ENCODE assay signal across 1 cellular context in genomic region chr1:18927082-18927653, GRCh38.
TF ChIP-seq lines count a peak whose summit lies in the region.

No MANE protein-coding gene starts in this region.

TF ChIP-seq in GM12878, 131 proteins besides CTCF, POLR2A, EP300 and RAD21:
- TF ChIP-seq ZSCAN29 (IDR thresholded peaks at IDR 0.05) = no peak
- TF ChIP-seq HCFC1 (IDR thresholded peaks at IDR 0.05; ENCODE audit: low read length) = no peak
- no peak for TF ChIP-seq CBFB (IDR thresholded peaks at IDR 0.05; ENCODE audit: low read depth)
- TF ChIP-seq POLR2AphosphoS2 (IDR thresholded peaks at IDR 0.05; ENCODE audit: low read depth, low read length) = no peak
- 0 out of 2 replicates have a peak, but pooled peaks have one; percentile 11 for TF ChIP-seq MAX (IDR thresholded peaks at IDR 0.05; ENCODE audit: low read depth, low read length)
- TF ChIP-seq NR2C1 (IDR thresholded peaks at IDR 0.05) = no peak
- TF ChIP-seq TCF3 (IDR thresholded peaks at IDR 0.05; ENCODE audit: borderline replicate concordance, insufficient read depth, low read depth, low read length) = no peak
- TF ChIP-seq CEBPZ (IDR thresholded peaks at IDR 0.05; ENCODE audit: low read depth, low read length) = no peak
- TF ChIP-seq SIN3A (IDR thresholded peaks at IDR 0.05; ENCODE audit: low read depth, low read length) = no peak
- no peak for TF ChIP-seq SKIL (IDR thresholded peaks at IDR 0.05; ENCODE audit: low read depth, poor library complexity, severe bottlenecking)
- TF ChIP-seq BRCA1 (IDR thresholded peaks at IDR 0.05; ENCODE audit: low read depth, low read length) = no peak
- TF ChIP-seq ATF7 (IDR thresholded peaks at IDR 0.05; ENCODE audit: low read depth) = no peak
- TF ChIP-seq ZNF207 (IDR thresholded peaks at IDR 0.05; ENCODE audit: borderline replicate concordance) = no peak
- no peak for TF ChIP-seq JUND (IDR thresholded peaks at IDR 0.05; ENCODE audit: low read depth, low read length)
- no peak for TF ChIP-seq CREM (IDR thresholded peaks at IDR 0.05; ENCODE audit: low read depth)
- TF ChIP-seq CBX5 (IDR thresholded peaks at IDR 0.05; ENCODE audit: low read depth) = no peak
- no peak for TF ChIP-seq RBBP5 (conservative IDR thresholded peaks at IDR 0.05)
- TF ChIP-seq PKNOX1 (IDR thresholded peaks at IDR 0.05) = no peak
- TF ChIP-seq IKZF2 (IDR thresholded peaks at IDR 0.05) = no peak
- no peak for TF ChIP-seq HDAC6 (IDR thresholded peaks at IDR 0.05; ENCODE audit: unreplicated experiment)
- 0 out of 2 replicates have a peak, but pooled peaks have one; percentile 40 for TF ChIP-seq MTA3 (IDR thresholded peaks at IDR 0.05; ENCODE audit: borderline replicate concordance, low read length)
- no peak for TF ChIP-seq CHD1 (IDR thresholded peaks at IDR 0.05; ENCODE audit: low read depth, low read length)
- TF ChIP-seq MYB (IDR thresholded peaks at IDR 0.05; ENCODE audit: borderline replicate concordance, low read depth, low read length) = no peak
- TF ChIP-seq SREBF1 (IDR thresholded peaks at IDR 0.05; ENCODE audit: low read length) = no peak
- 0 out of 2 replicates have a peak, but pooled peaks have one; percentile 10 for TF ChIP-seq NBN (IDR thresholded peaks at IDR 0.05)
- no peak for TF ChIP-seq NFIC (IDR thresholded peaks at IDR 0.05; ENCODE audit: low read depth, low read length)
- no peak for TF ChIP-seq SREBF2 (IDR thresholded peaks at IDR 0.05; ENCODE audit: low read length)
- no peak for TF ChIP-seq ZNF24 (IDR thresholded peaks at IDR 0.05)
- TF ChIP-seq E2F8 (IDR thresholded peaks at IDR 0.05; ENCODE audit: low read depth, partially characterized antibody) = no peak
- TF ChIP-seq SMARCA5 (IDR thresholded peaks at IDR 0.05) = peak; percentile 49
- 0 out of 2 replicates have a peak, but pooled peaks have one; percentile 68 for TF ChIP-seq HDGF (IDR thresholded peaks at IDR 0.05)
- no peak for TF ChIP-seq MYC (IDR thresholded peaks at IDR 0.05; ENCODE audit: insufficient read depth, insufficient read length, insufficient replicate concordance, low read length, severe bottlenecking)
- no peak for TF ChIP-seq E2F4 (IDR thresholded peaks at IDR 0.05; ENCODE audit: low read depth, low read length)
- no peak for TF ChIP-seq ZNF274 (IDR thresholded peaks at IDR 0.05; ENCODE audit: insufficient read depth, insufficient read length)
- TF ChIP-seq, protein P1, sequence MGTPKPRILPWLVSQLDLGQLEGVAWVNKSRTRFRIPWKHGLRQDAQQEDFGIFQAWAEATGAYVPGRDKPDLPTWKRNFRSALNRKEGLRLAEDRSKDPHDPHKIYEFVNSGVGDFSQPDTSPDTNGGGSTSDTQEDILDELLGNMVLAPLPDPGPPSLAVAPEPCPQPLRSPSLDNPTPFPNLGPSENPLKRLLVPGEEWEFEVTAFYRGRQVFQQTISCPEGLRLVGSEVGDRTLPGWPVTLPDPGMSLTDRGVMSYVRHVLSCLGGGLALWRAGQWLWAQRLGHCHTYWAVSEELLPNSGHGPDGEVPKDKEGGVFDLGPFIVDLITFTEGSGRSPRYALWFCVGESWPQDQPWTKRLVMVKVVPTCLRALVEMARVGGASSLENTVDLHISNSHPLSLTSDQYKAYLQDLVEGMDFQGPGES (IDR thresholded peaks at IDR 0.05) = no peak
- TF ChIP-seq TCF12 (IDR thresholded peaks at IDR 0.05; ENCODE audit: low read depth, low read length) = no peak
- TF ChIP-seq KLF5 (IDR thresholded peaks at IDR 0.05; ENCODE audit: partially characterized antibody) = no peak
- TF ChIP-seq RFX5 (IDR thresholded peaks at IDR 0.05; ENCODE audit: low read depth, low read length) = 0 out of 2 replicates have a peak, but pooled peaks have one; percentile 4
- TF ChIP-seq ZZZ3 (IDR thresholded peaks at IDR 0.05; ENCODE audit: control insufficient read depth, insufficient read length, low read depth) = no peak
- TF ChIP-seq SMAD1 (IDR thresholded peaks at IDR 0.05; ENCODE audit: low read depth, partially characterized antibody) = no peak
